Comparison of ENCODE assay signal across 16 cellular contexts in genomic region chr2:112821682-112822081, GRCh38. TPM values are rescaled to one million over a fixed set of nuclear protein-coding genes. Genes with fewer than 3 reads are reported as not detected.
DNase-seq lines count a peak whose midpoint lies in the region; ATAC-seq lines count a peak whose summit lies in the region.
"Had no signal": no experiment of that assay in that cellular context is flagged by ENCODE, and none has a peak within 500 bp of the region (broad histone marks: within the 10 kb centered on the region; RNA-seq: fewer than 3 reads in every experiment).

No MANE protein-coding gene starts in this region.

- no peaks in the 10 kb centered on the region for H3K36me3 Mint-ChIP-seq in activated CD4-positive, alpha-beta T cell treated with anti-CD3 and anti-CD28 coated beads, Interleukin-2, amount 10 ng/mL, durations not matched to agents 7 days and 5 days (ENCODE audit: low read depth)
- no peaks in the 10 kb centered on the region for H3K36me3 Mint-ChIP-seq in activated CD8-positive, alpha-beta T cell treated with anti-CD3 and anti-CD28 coated beads, Interleukin-2, amount 10 ng/mL, durations not matched to agents 7 days and 5 days (ENCODE audit: low read depth)

- POLR2A ChIA-PET in activated CD4-positive, alpha-beta T cell treated with anti-CD3 and anti-CD28 coated beads, Interleukin-2, amount 10 ng/mL, durations not matched to agents 7 days and 5 days (lab: Charles Lee): no interaction called here
- POLR2A ChIA-PET in activated CD8-positive, alpha-beta T cell treated with anti-CD3 and anti-CD28 coated beads, Interleukin-2, amount 10 ng/mL, durations not matched to agents 7 days and 5 days (lab: Charles Lee): interaction anchor here (1.2 kb wide), 1 partner anchor 353 kb away, joined by 4 read pairs; no protein-coding TSS in a partner anchor

- H3K4me1 Mint-ChIP-seq in activated CD4-positive, alpha-beta T cell treated with anti-CD3 and anti-CD28 coated beads, Interleukin-2, amount 10 ng/mL, durations not matched to agents 7 days and 5 days: peaks cover 26% of the 10 kb centered on the region
- H3K4me1 Mint-ChIP-seq in activated CD8-positive, alpha-beta T cell treated with anti-CD3 and anti-CD28 coated beads, Interleukin-2, amount 10 ng/mL, durations not matched to agents 7 days and 5 days (ENCODE audit: low read depth): peaks cover 34% of the 10 kb centered on the region
- H3K4me1 Mint-ChIP-seq: activated B cell treated with CpG ODN at 0.5 μM for 24 hours had no signal

- no peaks in the 10 kb centered on the region for H3K27me3 Mint-ChIP-seq in activated CD4-positive, alpha-beta T cell treated with anti-CD3 and anti-CD28 coated beads, Interleukin-2, amount 10 ng/mL, durations not matched to agents 7 days and 5 days
- H3K27me3 Mint-ChIP-seq in activated CD8-positive, alpha-beta T cell treated with anti-CD3 and anti-CD28 coated beads, Interleukin-2, amount 10 ng/mL, durations not matched to agents 7 days and 5 days (ENCODE audit: low read depth): peaks cover 2% of the 10 kb centered on the region
- H3K27me3 Mint-ChIP-seq: activated B cell treated with CpG ODN at 0.5 μM for 24 hours had no signal

- CTCF ChIA-PET in activated CD4-positive, alpha-beta T cell treated with anti-CD3 and anti-CD28 coated beads, Interleukin-2, amount 10 ng/mL, durations not matched to agents 7 days and 5 days (lab: Charles Lee): interaction anchor here (1.4 to 1.7 kb wide), 2 partner anchors 13 to 63 kb away, joined by 3 to 4 read pairs; no protein-coding TSS in a partner anchor
- CTCF ChIA-PET in activated CD8-positive, alpha-beta T cell treated with anti-CD3 and anti-CD28 coated beads, Interleukin-2, amount 10 ng/mL, durations not matched to agents 7 days and 5 days (lab: Charles Lee): interaction anchor here (0.7 to 1.6 kb wide), 4 partner anchors 51 to 120 kb away, joined by 3 to 9 read pairs (median 5); no protein-coding TSS in a partner anchor

- H3K9me3 Mint-ChIP-seq in activated CD4-positive, alpha-beta T cell treated with anti-CD3 and anti-CD28 coated beads, Interleukin-2, amount 10 ng/mL, durations not matched to agents 7 days and 5 days: peaks cover 2% of the 10 kb centered on the region
- no peaks in the 10 kb centered on the region for H3K9me3 Mint-ChIP-seq in activated CD8-positive, alpha-beta T cell treated with anti-CD3 and anti-CD28 coated beads, Interleukin-2, amount 10 ng/mL, durations not matched to agents 7 days and 5 days (ENCODE audit: insufficient read depth)
- H3K9me3 Mint-ChIP-seq: activated B cell treated with CpG ODN at 0.5 μM for 24 hours had no signal

- peak; percentile 44 for DNase-seq in activated CD4-positive, alpha-beta T cell treated with anti-CD3 and anti-CD28 coated beads, Interleukin-2, amount 10 ng/mL, durations not matched to agents 7 days and 5 days
- DNase-seq in activated CD4-positive, alpha-beta T cell treated with anti-CD3 and anti-CD28 coated beads for 4 hours: no peak
- peak; percentile 66 for DNase-seq in activated CD8-positive, alpha-beta T cell treated with anti-CD3 and anti-CD28 coated beads, Interleukin-2, amount 10 ng/mL, durations not matched to agents 7 days and 5 days
- DNase-seq in stimulated activated CD8-positive, alpha-beta memory T cell treated with anti-CD3 and anti-CD28 coated beads, Interleukin-4, amount 100 ng/mL, for 48 hours: peak; percentile 42
- DNase-seq in DMS114 treated with DMSO at 0.1 percent for 48 hours (lab: John Stamatoyannopoulos, UW; ENCODE audit: unreplicated experiment) (no peak), dedifferentiated amniotic fluid mesenchymal stem cell (ENCODE audit: extremely low spot score) (no peak)
- DNase-seq: ACHN, activated B cell treated with CpG ODN at 0.5 μM for 24 hours, cortex of kidney, mammary epithelial cell, NCI-H187, spleen had no signal

- peak overlapping the region; percentile 11 for H3K27ac Mint-ChIP-seq in activated CD4-positive, alpha-beta T cell treated with anti-CD3 and anti-CD28 coated beads, Interleukin-2, amount 10 ng/mL, durations not matched to agents 7 days and 5 days
- peak overlapping the region; percentile 65 for H3K27ac Mint-ChIP-seq in activated CD8-positive, alpha-beta T cell treated with anti-CD3 and anti-CD28 coated beads, Interleukin-2, amount 10 ng/mL, durations not matched to agents 7 days and 5 days
- H3K27ac Mint-ChIP-seq: activated B cell treated with CpG ODN at 0.5 μM for 24 hours had no signal

- no peak overlapping the region for H3K4me3 Mint-ChIP-seq in activated CD4-positive, alpha-beta T cell treated with anti-CD3 and anti-CD28 coated beads, Interleukin-2, amount 10 ng/mL, durations not matched to agents 7 days and 5 days
- H3K4me3 Mint-ChIP-seq in activated CD8-positive, alpha-beta T cell treated with anti-CD3 and anti-CD28 coated beads, Interleukin-2, amount 10 ng/mL, durations not matched to agents 7 days and 5 days: peak overlapping the region; percentile 20
- H3K4me3 Mint-ChIP-seq: activated B cell treated with CpG ODN at 0.5 μM for 24 hours had no signal

- ATAC-seq in HG03135 (IDR thresholded peaks at IDR 0.05; ENCODE audit: unreplicated experiment) (peak; percentile 33), HG02610 (IDR thresholded peaks at IDR 0.05; ENCODE audit: unreplicated experiment) (no peak)
- peak; percentile 68 for ATAC-seq in activated CD8-positive, alpha-beta T cell treated with anti-CD3 and anti-CD28 coated beads, Interleukin-2, amount 10 ng/mL, durations not matched to agents 7 days and 5 days

RNA-seq across cellular contexts. Expression of gene IL1B, which starts 14.9 kb away (rescaled TPM):
- not detected for total RNA-seq in activated CD4-positive, alpha-beta T cell treated with anti-CD3 and anti-CD28 coated beads, Interleukin-2, amount 10 ng/mL, durations not matched to agents 7 days and 5 days
- total RNA-seq in activated CD8-positive, alpha-beta T cell treated with anti-CD3 and anti-CD28 coated beads, Interleukin-2, amount 10 ng/mL, durations not matched to agents 7 days and 5 days: not detected
- total RNA-seq: H4, osteocyte had no signal

RNA-seq across cellular contexts. Expression of gene IL1A, which starts 37.4 kb away (rescaled TPM):
- total RNA-seq in activated CD4-positive, alpha-beta T cell treated with anti-CD3 and anti-CD28 coated beads, Interleukin-2, amount 10 ng/mL, durations not matched to agents 7 days and 5 days: under 1 TPM; 0.17 to 0.21 TPM
- not detected for total RNA-seq in activated CD8-positive, alpha-beta T cell treated with anti-CD3 and anti-CD28 coated beads, Interleukin-2, amount 10 ng/mL, durations not matched to agents 7 days and 5 days
- total RNA-seq: osteocyte had no signal

RNA-seq across cellular contexts. Expression of gene CKAP2L, which starts 57.3 kb away (rescaled TPM):
- total RNA-seq in activated CD4-positive, alpha-beta T cell treated with anti-CD3 and anti-CD28 coated beads, Interleukin-2, amount 10 ng/mL, durations not matched to agents 7 days and 5 days: 10 to 100 TPM; 59.1 to 78.1 TPM
- total RNA-seq in activated CD8-positive, alpha-beta T cell treated with anti-CD3 and anti-CD28 coated beads, Interleukin-2, amount 10 ng/mL, durations not matched to agents 7 days and 5 days: 10 to 100 TPM; 59.3 to 63.4 TPM

Comparison
In these comparisons a context has a peak if more than half of its experiments do, and no peak if none do; other contexts are left out.
1. DNase-seq: peak in activated CD4-positive, alpha-beta T cell treated with anti-CD3 and anti-CD28 coated beads, Interleukin-2, amount 10 ng/mL, durations not matched to agents 7 days and 5 days (single experiment), activated CD8-positive, alpha-beta T cell treated with anti-CD3 and anti-CD28 coated beads, Interleukin-2, amount 10 ng/mL, durations not matched to agents 7 days and 5 days (single experiment) and stimulated activated CD8-positive, alpha-beta memory T cell treated with anti-CD3 and anti-CD28 coated beads, Interleukin-4, amount 100 ng/mL, for 48 hours (single experiment); none in activated CD4-positive, alpha-beta T cell treated with anti-CD3 and anti-CD28 coated beads for 4 hours (0 of 2), DMS114 treated with DMSO at 0.1 percent for 48 hours (single experiment) and dedifferentiated amniotic fluid mesenchymal stem cell (single experiment).